In genomic region chr12:42511656-42512055, GRCh38 we compare ENCODE assay signal across 19 cellular contexts.
"Had no signal": no experiment of that assay in that cellular context is flagged by ENCODE, and none has a peak within 500 bp of the region (broad histone marks: within the 10 kb centered on the region; RNA-seq: fewer than 3 reads in every experiment).

No MANE protein-coding gene starts in this region.

- ATAC-seq: foreskin keratinocyte, gastrocnemius medialis, heart right ventricle, left cardiac atrium, left lung, lower lobe of right lung had no signal

- H3K27ac ChIP-seq: coronary artery, dorsolateral prefrontal cortex, esophagus muscularis mucosa, foreskin keratinocyte, gastrocnemius medialis, heart right ventricle, left lung, lower lobe of right lung had no signal

- H3K4me3 ChIP-seq: coronary artery, dorsolateral prefrontal cortex, esophagus muscularis mucosa, gastrocnemius medialis, heart right ventricle, left lung, lower lobe of right lung, mucosa of descending colon had no signal

- H3K36me3 ChIP-seq: esophagus muscularis mucosa, gastrocnemius medialis, heart right ventricle, left lung, lower lobe of right lung had no signal

- H3K27me3 ChIP-seq: dorsolateral prefrontal cortex, esophagus muscularis mucosa, foreskin keratinocyte, gastrocnemius medialis, heart right ventricle, left lung had no signal

- H3K9me3 ChIP-seq: esophagus muscularis mucosa, gastrocnemius medialis, left lung, mucosa of descending colon had no signal

- DNase-seq: dermis blood vessel endothelial cell; dorsolateral prefrontal cortex; effector CD4-positive, alpha-beta T cell; effector memory CD4-positive, alpha-beta T cell; foreskin keratinocyte; gastrocnemius medialis; glutamatergic neuron; head of caudate nucleus; heart right ventricle; hippocampal formation; left cardiac atrium; left lung; left ventricle myocardium superior; lower lobe of right lung; mesenchymal stem cell; mucosa of descending colon; naive B cell had no signal

- H3K4me1 ChIP-seq: foreskin keratinocyte, left lung, lower lobe of right lung had no signal
